27 cellular contexts compared by ENCODE assay signal in the genomic region with DNA sequence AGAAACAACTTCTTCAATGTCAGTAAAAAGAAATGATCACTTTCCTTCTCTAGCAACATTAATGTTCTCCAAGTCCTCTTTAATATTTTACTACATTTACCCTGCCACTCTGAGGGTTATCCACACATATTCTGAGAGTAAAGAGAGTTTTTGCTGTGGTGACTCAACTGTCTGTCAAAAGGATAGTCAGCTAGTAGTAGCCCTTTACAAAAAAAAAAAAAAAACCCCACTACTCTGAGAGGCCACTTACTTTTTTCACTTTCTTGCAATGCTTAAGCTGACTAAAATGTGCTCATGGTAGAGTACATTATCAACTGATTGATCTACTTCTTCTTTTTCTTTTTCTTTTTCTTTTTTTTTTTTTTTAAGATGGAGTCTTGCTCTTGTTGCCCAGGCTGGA. TPM values are rescaled to one million over a fixed set of nuclear protein-coding genes. Genes with fewer than 3 reads are reported as not detected.
DNase-seq lines count a peak whose midpoint lies in the region; ATAC-seq and TF ChIP-seq lines count a peak whose summit lies in the region.
"Had no signal": no experiment of that assay in that cellular context is flagged by ENCODE, and none has a peak within 500 bp of the region (broad histone marks: within the 10 kb centered on the region; RNA-seq: fewer than 3 reads in every experiment).

No MANE protein-coding gene starts in this region.

- no peaks in the 10 kb centered on the region for H3K36me3 ChIP-seq in effector memory CD4-positive, alpha-beta T cell (ENCODE audit: control insufficient read depth, insufficient read depth, low read length)
- H3K36me3 ChIP-seq: BE2C, left lung, spleen had no signal

- H3K9me3 ChIP-seq in effector memory CD4-positive, alpha-beta T cell (ENCODE audit: control insufficient read depth, low read length), result no peaks in the 10 kb centered on the region
- H3K9me3 ChIP-seq: BE2C, left lung, spleen had no signal

- H3K4me1 Mint-ChIP-seq in activated naive CD8-positive, alpha-beta T cell treated with anti-CD3 and anti-CD28 coated beads for 36 hours, result peaks cover 18% of the 10 kb centered on the region
- H3K4me1 Mint-ChIP-seq: brain had no signal

- CTCF ChIA-PET in GM10248 (lab: Yijun Ruan, JAX), result interaction anchor here (0.9 to 2.2 kb wide), 4 partner anchors 9 to 27 kb away, joined by 3 to 7 read pairs (median 4); no protein-coding TSS in a partner anchor

- POLR2A ChIA-PET in GM10248 (lab: Yijun Ruan, JAX), result interaction anchor here (0.6 to 0.7 kb wide), 3 partner anchors 20 to 1474 kb away, joined by 3 to 4 read pairs (median 3); partner anchors contain the start of gene HIF1A

- peak; percentile 39 for ATAC-seq in GM21423 (IDR thresholded peaks at IDR 0.05; ENCODE audit: unreplicated experiment)
- ATAC-seq in HG03039 (IDR thresholded peaks at IDR 0.05; ENCODE audit: unreplicated experiment), result no peak
- no peak for ATAC-seq in HG03135 (IDR thresholded peaks at IDR 0.05; ENCODE audit: unreplicated experiment)
- ATAC-seq: left lung, right cardiac atrium had no signal

- H3K27me3 ChIP-seq in effector memory CD4-positive, alpha-beta T cell (replicated peaks; ENCODE audit: control insufficient read depth, insufficient read depth, low read length, poor library complexity, severe bottlenecking), result no peaks in the 10 kb centered on the region
- H3K27me3 ChIP-seq: BE2C, dorsolateral prefrontal cortex, left lung, spleen had no signal

- no peaks in the 10 kb centered on the region for H3K27me3 Mint-ChIP-seq in activated naive CD8-positive, alpha-beta T cell treated with anti-CD3 and anti-CD28 coated beads for 36 hours
- H3K27me3 Mint-ChIP-seq: brain, type B pancreatic cell had no signal

- no peaks in the 10 kb centered on the region for H3K36me3 Mint-ChIP-seq in activated naive CD8-positive, alpha-beta T cell treated with anti-CD3 and anti-CD28 coated beads for 36 hours
- H3K36me3 Mint-ChIP-seq: brain, type B pancreatic cell had no signal

- H3K9me3 Mint-ChIP-seq in activated naive CD8-positive, alpha-beta T cell treated with anti-CD3 and anti-CD28 coated beads for 36 hours, result no peaks in the 10 kb centered on the region
- H3K9me3 Mint-ChIP-seq: brain, type B pancreatic cell had no signal

- no peak overlapping the region for H3K4me3 ChIP-seq in effector memory CD4-positive, alpha-beta T cell (ENCODE audit: insufficient read depth, low read depth, low read length, poor library complexity, severe bottlenecking)
- H3K4me3 ChIP-seq: dorsolateral prefrontal cortex, left lung, spleen had no signal

- no peak overlapping the region for H3K4me3 Mint-ChIP-seq in activated naive CD8-positive, alpha-beta T cell treated with anti-CD3 and anti-CD28 coated beads for 36 hours
- H3K4me3 Mint-ChIP-seq: brain, type B pancreatic cell had no signal

- DNase-seq in GM10248 (ENCODE audit: extremely low spot score) (peak; percentile 19), MV-4-11 (lab: John Stamatoyannopoulos, UW) (peak; percentile 54)
- DNase-seq in activated naive CD8-positive, alpha-beta T cell treated with anti-CD3 and anti-CD28 coated beads for 36 hours, result no peak
- DNase-seq in effector memory CD4-positive, alpha-beta T cell, result no peak
- DNase-seq in activated naive CD4-positive, alpha-beta T cell treated with Interleukin-2 at 50 U/mL for 16 hours, result no peak
- DNase-seq: ACHN; BE2C; DMS53; dorsolateral prefrontal cortex; hypothalamus; Kasumi-1; left lung; NCI-H1092; NCI-H187; NCI-H2171 treated with DMSO at 0.1 percent for 48 hours; NCI-H524 treated with DMSO at 0.1 percent for 48 hours; NK-92 treated with Interleukin-12 subunit alpha and Interleukin-12 subunit beta, amount 100 ng/mL, for 24 hours; right cardiac atrium; spleen; substantia nigra; T1000 had no signal

- H3K27ac Mint-ChIP-seq in activated naive CD8-positive, alpha-beta T cell treated with anti-CD3 and anti-CD28 coated beads for 36 hours, result peak overlapping the region; percentile 73
- H3K27ac Mint-ChIP-seq: brain, type B pancreatic cell had no signal

- H3K4me1 ChIP-seq in effector memory CD4-positive, alpha-beta T cell (ENCODE audit: control insufficient read depth, insufficient read depth, low read length, poor library complexity, severe bottlenecking), result no peaks in the 10 kb centered on the region
- H3K4me1 ChIP-seq: BE2C, left lung had no signal

- no peak overlapping the region for H3K27ac ChIP-seq in effector memory CD4-positive, alpha-beta T cell (ENCODE audit: insufficient read depth, low read length, poor library complexity, severe bottlenecking)
- H3K27ac ChIP-seq: HL-60, left lung, spleen had no signal

- TF ChIP-seq CTCF in GM10248 (IDR thresholded peaks at IDR 0.05; ENCODE audit: control extremely low read depth, extremely low read depth, low read depth, missing control alignments), result no peak

RNA-seq across cellular contexts. Expression of gene PPM1A, which starts 27.6 kb away (rescaled TPM):
- total RNA-seq in activated naive CD8-positive, alpha-beta T cell treated with anti-CD3 and anti-CD28 coated beads for 36 hours, result 10 to 100 TPM; 40.5 to 47.2 TPM

RNA-seq across cellular contexts. Expression of gene DHRS7, which starts 56.2 kb away (rescaled TPM):
- 10 to 100 TPM; 61.1 to 63.8 TPM for total RNA-seq in activated naive CD8-positive, alpha-beta T cell treated with anti-CD3 and anti-CD28 coated beads for 36 hours

Comparison
In these comparisons a context has a peak if more than half of its experiments do, and no peak if none do; other contexts are left out.
1. DNase-seq: peak in GM10248 (single experiment) and MV-4-11 (single experiment); none in activated naive CD8-positive, alpha-beta T cell treated with anti-CD3 and anti-CD28 coated beads for 36 hours (single experiment), effector memory CD4-positive, alpha-beta T cell (0 of 3) and activated naive CD4-positive, alpha-beta T cell treated with Interleukin-2 at 50 U/mL for 16 hours (single experiment).